ENCODE assay signal across 32 cellular contexts in genomic region chr14:53380041-53380440, GRCh38.
"Had no signal": no experiment of that assay in that cellular context is flagged by ENCODE, and none has a peak within 500 bp of the region (broad histone marks: within the 10 kb centered on the region; RNA-seq: fewer than 3 reads in every experiment).

No MANE protein-coding gene starts in this region.

- H3K4me3 Mint-ChIP-seq: activated CD4-positive, alpha-beta T cell treated with anti-CD3 and anti-CD28 coated beads, Interleukin-2, amount 10 ng/mL, durations not matched to agents 24 days and 14 days; activated CD8-positive, alpha-beta T cell treated with anti-CD3 and anti-CD28 coated beads for 36 hours; activated naive CD8-positive, alpha-beta T cell treated with anti-CD3 and anti-CD28 coated beads, Interleukin-2, amount 10 ng/mL, durations not matched to agents 7 days and 5 days; activated T-cell treated with anti-CD3 and anti-CD28 coated beads, Interleukin-2, amount 50 U/mL, for 72 hours; activated T-helper 17 cell treated with anti-CD3 and anti-CD28 coated beads, Interleukin-2, amount 50 U/mL, for 72 hours; T-helper 1 cell treated with Interleukin-12 subunit alpha and Interleukin-12 subunit beta and Interleukin-4 antibody, amounts not matched to agents 30 μg/mL and 1 μg/mL, for 36 hours; T-helper 2 cell treated with Interferon-gamma antibody and Interleukin-4, amounts not matched to agents 5 μg/mL and 100 μg/mL, for 36 hours had no signal

- H3K27me3 ChIP-seq: adrenal gland, body of pancreas, breast epithelium, MG63, SJCRH30 had no signal

- H3K27ac Mint-ChIP-seq: activated CD4-positive, alpha-beta T cell treated with anti-CD3 and anti-CD28 coated beads, Interleukin-2, amount 10 ng/mL, durations not matched to agents 24 days and 14 days; activated CD8-positive, alpha-beta T cell treated with anti-CD3 and anti-CD28 coated beads for 36 hours; activated naive CD8-positive, alpha-beta T cell treated with anti-CD3 and anti-CD28 coated beads, Interleukin-2, amount 10 ng/mL, durations not matched to agents 7 days and 5 days; activated T-cell treated with anti-CD3 and anti-CD28 coated beads, Interleukin-2, amount 50 U/mL, for 72 hours; T-helper 1 cell treated with Interleukin-12 subunit alpha and Interleukin-12 subunit beta and Interleukin-4 antibody, amounts not matched to agents 30 μg/mL and 1 μg/mL, for 36 hours; T-helper 2 cell treated with Interferon-gamma antibody and Interleukin-4, amounts not matched to agents 5 μg/mL and 100 μg/mL, for 36 hours had no signal

- DNase-seq: activated CD4-positive, alpha-beta T cell treated with anti-CD3 and anti-CD28 coated beads, Interleukin-2, amount 10 ng/mL, durations not matched to agents 24 days and 14 days; activated CD4-positive, alpha-beta T cell treated with anti-CD3 and anti-CD28 coated beads, Interleukin-2, amount 50 U/mL, for 4 hours; activated CD8-positive, alpha-beta T cell treated with anti-CD3 and anti-CD28 coated beads for 36 hours; activated effector memory CD4-positive, alpha-beta T cell treated with anti-CD3 and anti-CD28 coated beads, Interleukin-2, amount 50 U/mL, for 16 hours; activated naive CD4-positive, alpha-beta T cell; activated naive CD4-positive, alpha-beta T cell treated with anti-CD3 and anti-CD28 coated beads, Interleukin-2, amount 50 U/mL, for 16 hours; activated naive CD8-positive, alpha-beta T cell treated with anti-CD3 and anti-CD28 coated beads, Interleukin-2, amount 10 ng/mL, durations not matched to agents 7 days and 5 days; activated T-cell treated with anti-CD3 and anti-CD28 coated beads, Interleukin-2, amount 50 U/mL, for 1 hour; activated T-cell treated with anti-CD3 and anti-CD28 coated beads, Interleukin-2, amount 50 U/mL, for 72 hours; adrenal gland; body of pancreas; Kasumi-1; KG1; MG63; NCI-H1048; NCI-H1436 treated with DMSO at 0.1 percent for 48 hours; NCI-H1694 treated with DMSO at 0.1 percent for 48 hours; NCI-H2029; NCI-H2107; NCI-H2171; NCI-H510A; NCI-H526; NCI-H748 treated with DMSO at 0.1 percent for 48 hours; SHP77; SJCRH30 had no signal

- H3K4me1 Mint-ChIP-seq: activated CD4-positive, alpha-beta T cell treated with anti-CD3 and anti-CD28 coated beads, Interleukin-2, amount 10 ng/mL, durations not matched to agents 24 days and 14 days; activated naive CD8-positive, alpha-beta T cell treated with anti-CD3 and anti-CD28 coated beads, Interleukin-2, amount 10 ng/mL, durations not matched to agents 7 days and 5 days; activated T-helper 17 cell treated with anti-CD3 and anti-CD28 coated beads, Interleukin-2, amount 50 U/mL, for 72 hours had no signal

- H3K36me3 Mint-ChIP-seq: activated naive CD8-positive, alpha-beta T cell treated with anti-CD3 and anti-CD28 coated beads, Interleukin-2, amount 10 ng/mL, durations not matched to agents 7 days and 5 days had no signal

- H3K9me3 Mint-ChIP-seq: activated CD4-positive, alpha-beta T cell treated with anti-CD3 and anti-CD28 coated beads, Interleukin-2, amount 10 ng/mL, durations not matched to agents 24 days and 14 days; activated CD8-positive, alpha-beta T cell treated with anti-CD3 and anti-CD28 coated beads for 36 hours; activated T-cell treated with anti-CD3 and anti-CD28 coated beads, Interleukin-2, amount 50 U/mL, for 72 hours; activated T-helper 17 cell treated with anti-CD3 and anti-CD28 coated beads, Interleukin-2, amount 50 U/mL, for 72 hours; T-helper 1 cell treated with Interleukin-12 subunit alpha and Interleukin-12 subunit beta and Interleukin-4 antibody, amounts not matched to agents 30 μg/mL and 1 μg/mL, for 36 hours; T-helper 2 cell treated with Interferon-gamma antibody and Interleukin-4, amounts not matched to agents 5 μg/mL and 100 μg/mL, for 36 hours had no signal

- FAIRE-seq: astrocyte, TTC549 had no signal

- H3K9me3 ChIP-seq: adrenal gland, body of pancreas, breast epithelium, MG63, SJCRH30 had no signal

- H3K27ac ChIP-seq: adrenal gland, body of pancreas, breast epithelium, SJCRH30, SK-N-MC had no signal

- ATAC-seq: body of pancreas had no signal

- H3K4me1 ChIP-seq: body of pancreas, breast epithelium, SJCRH30 had no signal

- H3K4me3 ChIP-seq: adrenal gland, body of pancreas, breast epithelium, MG63, SJCRH30, SK-N-MC had no signal

- H3K27me3 Mint-ChIP-seq: activated CD4-positive, alpha-beta T cell treated with anti-CD3 and anti-CD28 coated beads, Interleukin-2, amount 10 ng/mL, durations not matched to agents 24 days and 14 days; activated CD8-positive, alpha-beta T cell treated with anti-CD3 and anti-CD28 coated beads for 36 hours; activated naive CD8-positive, alpha-beta T cell treated with anti-CD3 and anti-CD28 coated beads, Interleukin-2, amount 10 ng/mL, durations not matched to agents 7 days and 5 days; activated T-helper 17 cell treated with anti-CD3 and anti-CD28 coated beads, Interleukin-2, amount 50 U/mL, for 72 hours had no signal

- H3K36me3 ChIP-seq: adrenal gland, breast epithelium, MG63, SJCRH30 had no signal
